In genomic region chr10:89367529-89367928, GRCh38 we compare ENCODE assay signal across 1 cellular context.
TF ChIP-seq lines count a peak whose summit lies in the region.

No MANE protein-coding gene starts in this region.

TF ChIP-seq in SK-N-SH, 30 proteins besides CTCF, POLR2A, EP300 and RAD21 (continued from another document):
- no peak for TF ChIP-seq PBX3 (IDR thresholded peaks at IDR 0.05)
- no peak for TF ChIP-seq TAF1 (IDR thresholded peaks at IDR 0.05; ENCODE audit: borderline replicate concordance, low read depth, low read length)
- TF ChIP-seq RXRA (IDR thresholded peaks at IDR 0.05; ENCODE audit: borderline replicate concordance, low read depth) = no peak
- TF ChIP-seq JUND (IDR thresholded peaks at IDR 0.05) = no peak
- no peak for TF ChIP-seq MEF2A (IDR thresholded peaks at IDR 0.05; ENCODE audit: borderline replicate concordance, low read depth)
- TF ChIP-seq USF2 (IDR thresholded peaks at IDR 0.05; ENCODE audit: borderline replicate concordance, low read depth, low read length) = no peak
- TF ChIP-seq NRF1 (IDR thresholded peaks at IDR 0.05; ENCODE audit: low read depth, low read length) = no peak
- no peak for TF ChIP-seq NFIC (IDR thresholded peaks at IDR 0.05; ENCODE audit: borderline replicate concordance)
- no peak for TF ChIP-seq USF1 (IDR thresholded peaks at IDR 0.05; ENCODE audit: borderline replicate concordance, low read depth)
